Comparison of ENCODE assay signal across 14 cellular contexts in genomic region chr14:53399057-53399456, GRCh38.
DNase-seq lines count a peak whose midpoint lies in the region; ATAC-seq, FAIRE-seq and TF ChIP-seq lines count a peak whose summit lies in the region.
"Had no signal": no experiment of that assay in that cellular context is flagged by ENCODE, and none has a peak within 500 bp of the region (broad histone marks: within the 10 kb centered on the region; RNA-seq: fewer than 3 reads in every experiment).

No MANE protein-coding gene starts in this region.

- CTCF ChIA-PET in Panc1 (lab: Charles Lee) = no interaction called here

- no peaks in the 10 kb centered on the region for H3K79me2 ChIP-seq in fibroblast of lung (ENCODE audit: control insufficient read depth, insufficient read depth, low read length)

- H3K4me1 Mint-ChIP-seq in stimulated activated memory B cell treated with anti-CD40 and anti-IgM and Interleukin-4, amounts not matched to agents 10 μg/mL and 1 μg/mL and 100 μg/mL, for 72 hours = no peaks in the 10 kb centered on the region

- in situ Hi-C loops in Panc1 (cut with HindIII; ENCODE audit: low pct_unique_long_range_greater_than_20kb, low sequenced_read_pairs) = no loop called here

- H3K27ac ChIP-seq in Panc1 (ENCODE audit: low read length) = no peak overlapping the region
- H3K27ac ChIP-seq in fibroblast of lung (ENCODE audit: insufficient read depth, low read length) = peak overlapping the region; percentile 4
- H3K27ac ChIP-seq: 22Rv1, gastrocnemius medialis, PC-9, thoracic aorta had no signal

- H3K4me2 ChIP-seq in fibroblast of lung (ENCODE audit: extremely low read depth, insufficient read depth, low read length) = no peak overlapping the region
- H3K4me2 ChIP-seq: PC-9 had no signal

- H3K9ac ChIP-seq in fibroblast of lung (ENCODE audit: insufficient read depth, low read length) = no peak overlapping the region

- BruUV-seq in Panc1 (replicated peaks; lab: Mats Ljungman, UMichigan) = no TSS peak

- no peaks in the 10 kb centered on the region for H3K36me3 Mint-ChIP-seq in stimulated activated memory B cell treated with anti-CD40 and anti-IgM and Interleukin-4, amounts not matched to agents 10 μg/mL and 1 μg/mL and 100 μg/mL, for 72 hours

- TF ChIP-seq POLR2A in GM12892 (IDR thresholded peaks at IDR 0.05; ENCODE audit: low read depth, low read length) = no peak

- H2AFZ ChIP-seq in fibroblast of lung (ENCODE audit: low read length) = no peak overlapping the region
- H2AFZ ChIP-seq: PC-9 had no signal

- H3K4me3 ChIP-seq in Panc1 (ENCODE audit: low read depth in 2 of 2, low read length in 2 of 2) (no peak overlapping the region), fibroblast of lung (replicated peaks in 1 of 4; ENCODE audit: control extremely low read depth in 1 of 4, insufficient read depth in 1 of 4, low read depth in 3 of 4, low read length in 4 of 4) (no peak overlapping the region), retinal pigment epithelial cell (ENCODE audit: low read length) (no peak overlapping the region)
- H3K4me3 ChIP-seq: gastrocnemius medialis, PC-9, thoracic aorta had no signal

- ATAC-seq in Panc1 = no peak
- no peak for ATAC-seq in stimulated activated memory B cell treated with anti-CD40 and anti-IgM and Interleukin-4, amounts not matched to agents 10 μg/mL and 1 μg/mL and 100 μg/mL, for 72 hours
- ATAC-seq: gastrocnemius medialis had no signal

- H4K20me1 ChIP-seq in fibroblast of lung (ENCODE audit: control insufficient read depth, extremely low read depth, insufficient read depth, low read length) = no peaks in the 10 kb centered on the region

- H3K9me3 Mint-ChIP-seq in stimulated activated memory B cell treated with anti-CD40 and anti-IgM and Interleukin-4, amounts not matched to agents 10 μg/mL and 1 μg/mL and 100 μg/mL, for 72 hours = peaks cover 12% of the 10 kb centered on the region

- TF ChIP-seq CTCF in Panc1 (IDR thresholded peaks at IDR 0.05) = peak; percentile 14; the same call in 1 of the 2 replicates
- TF ChIP-seq CTCF in fibroblast of lung (conservative IDR thresholded peaks at IDR 0.05 in 1 of 2, IDR thresholded peaks at IDR 0.05 in 1 of 2; ENCODE audit: low read depth in 1 of 2, low read length in 2 of 2) = peak in 1 of 2 donors; percentile 14
- peak; percentile 36 for TF ChIP-seq CTCF in retinal pigment epithelial cell (conservative IDR thresholded peaks at IDR 0.05; ENCODE audit: low read depth, low read length)

- no peaks in the 10 kb centered on the region for H3K36me3 ChIP-seq in Panc1 (ENCODE audit: control insufficient read depth, insufficient read depth, low read length)
- H3K36me3 ChIP-seq in fibroblast of lung (ENCODE audit: control insufficient read depth, insufficient read depth, low read length) = no peaks in the 10 kb centered on the region
- H3K36me3 ChIP-seq: gastrocnemius medialis, thoracic aorta had no signal

- H3K9me3 ChIP-seq in Panc1 (ENCODE audit: control insufficient read depth, insufficient read depth, low read depth, low read length) (no peaks in the 10 kb centered on the region), fibroblast of lung (ENCODE audit: control insufficient read depth, insufficient read depth, low read depth, low read length) (no peaks in the 10 kb centered on the region)

- H3K27me3 Mint-ChIP-seq in stimulated activated memory B cell treated with anti-CD40 and anti-IgM and Interleukin-4, amounts not matched to agents 10 μg/mL and 1 μg/mL and 100 μg/mL, for 72 hours = peaks cover 9% of the 10 kb centered on the region

- no peak overlapping the region for H3K27ac Mint-ChIP-seq in stimulated activated memory B cell treated with anti-CD40 and anti-IgM and Interleukin-4, amounts not matched to agents 10 μg/mL and 1 μg/mL and 100 μg/mL, for 72 hours

- intact Hi-C loops in Panc1 (cut with micrococcal nuclease; ENCODE audit: unreplicated experiment) = no loop called here

- peak; percentile 36 for DNase-seq in DMS 273 (lab: John Stamatoyannopoulos, UW; ENCODE audit: unreplicated experiment)
- DNase-seq in DMS 273 treated with DMSO at 0.1 percent for 48 hours (lab: John Stamatoyannopoulos, UW) = no peak
- DNase-seq in Panc1 (ENCODE audit: low read depth, low spot score) = no peak
- DNase-seq in fibroblast of lung (ENCODE audit: low read depth in 2 of 2) = peak; percentile 62 to 72
- DNase-seq in retinal pigment epithelial cell (ENCODE audit: low read depth) = no peak
- DNase-seq in GM12892 (ENCODE audit: insufficient read length) = no peak
- DNase-seq in inferior parietal cortex (ENCODE audit: extremely low spot score) = no peak
- DNase-seq: activated CD4-positive, alpha-beta T cell treated with anti-CD3 and anti-CD28 coated beads for 1 hour; gastrocnemius medialis; NCI-H1092 treated with DMSO at 0.1 percent for 48 hours; PC-9 had no signal

- no peak for FAIRE-seq in GM12892 (lab: Jason Lieb, UNC)

- no peaks in the 10 kb centered on the region for H3K4me1 ChIP-seq in Panc1 (ENCODE audit: control insufficient read depth, insufficient read depth, low read length)
- H3K4me1 ChIP-seq in fibroblast of lung (ENCODE audit: control insufficient read depth, extremely low read depth, insufficient read depth, low read length) = peaks cover 4% of the 10 kb centered on the region
- H3K4me1 ChIP-seq: gastrocnemius medialis had no signal

- H3K27me3 ChIP-seq in Panc1 (ENCODE audit: control insufficient read depth, insufficient read depth, low read length) (no peaks in the 10 kb centered on the region), fibroblast of lung (ENCODE audit: control insufficient read depth, insufficient read depth, low read length) (no peaks in the 10 kb centered on the region)
- H3K27me3 ChIP-seq: gastrocnemius medialis had no signal

- POLR2A ChIA-PET in Panc1 (lab: Charles Lee) = no interaction called here

- H3K4me3 Mint-ChIP-seq in stimulated activated memory B cell treated with anti-CD40 and anti-IgM and Interleukin-4, amounts not matched to agents 10 μg/mL and 1 μg/mL and 100 μg/mL, for 72 hours = no peak overlapping the region

Comparison
In these comparisons a context has a peak if more than half of its experiments do, and no peak if none do; other contexts are left out.
1. DNase-seq: peak in DMS 273 (single experiment) and fibroblast of lung (2 of 2); none in DMS 273 treated with DMSO at 0.1 percent for 48 hours (single experiment), Panc1 (single experiment), retinal pigment epithelial cell (single experiment), GM12892 (single experiment) and inferior parietal cortex (single experiment).